In the genomic region with DNA sequence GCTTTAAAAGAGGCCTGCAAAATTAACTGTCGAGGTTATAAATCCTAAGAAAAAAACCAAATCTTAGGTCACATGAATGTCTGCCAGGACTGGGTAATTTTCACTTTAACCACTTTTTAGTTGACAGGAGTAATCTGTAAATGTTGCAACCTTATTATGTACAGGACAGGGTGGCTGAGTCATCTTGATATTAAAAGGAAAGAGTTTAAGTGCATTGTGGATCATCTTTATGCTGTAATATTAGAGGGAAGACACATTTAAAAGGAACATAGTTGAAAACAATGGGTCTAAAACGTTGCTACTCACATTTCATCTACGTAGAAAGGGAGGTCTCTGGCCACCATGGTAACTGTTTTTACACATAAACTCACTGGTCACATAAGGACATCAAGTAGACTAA, we compare ENCODE assay signal across 1 cellular context.
TF ChIP-seq lines count a peak whose summit lies in the region.

No MANE protein-coding gene starts in this region.

TF ChIP-seq in SK-N-SH, 30 proteins besides CTCF, POLR2A, EP300 and RAD21 (continued from another document):
- TF ChIP-seq, protein P1, sequence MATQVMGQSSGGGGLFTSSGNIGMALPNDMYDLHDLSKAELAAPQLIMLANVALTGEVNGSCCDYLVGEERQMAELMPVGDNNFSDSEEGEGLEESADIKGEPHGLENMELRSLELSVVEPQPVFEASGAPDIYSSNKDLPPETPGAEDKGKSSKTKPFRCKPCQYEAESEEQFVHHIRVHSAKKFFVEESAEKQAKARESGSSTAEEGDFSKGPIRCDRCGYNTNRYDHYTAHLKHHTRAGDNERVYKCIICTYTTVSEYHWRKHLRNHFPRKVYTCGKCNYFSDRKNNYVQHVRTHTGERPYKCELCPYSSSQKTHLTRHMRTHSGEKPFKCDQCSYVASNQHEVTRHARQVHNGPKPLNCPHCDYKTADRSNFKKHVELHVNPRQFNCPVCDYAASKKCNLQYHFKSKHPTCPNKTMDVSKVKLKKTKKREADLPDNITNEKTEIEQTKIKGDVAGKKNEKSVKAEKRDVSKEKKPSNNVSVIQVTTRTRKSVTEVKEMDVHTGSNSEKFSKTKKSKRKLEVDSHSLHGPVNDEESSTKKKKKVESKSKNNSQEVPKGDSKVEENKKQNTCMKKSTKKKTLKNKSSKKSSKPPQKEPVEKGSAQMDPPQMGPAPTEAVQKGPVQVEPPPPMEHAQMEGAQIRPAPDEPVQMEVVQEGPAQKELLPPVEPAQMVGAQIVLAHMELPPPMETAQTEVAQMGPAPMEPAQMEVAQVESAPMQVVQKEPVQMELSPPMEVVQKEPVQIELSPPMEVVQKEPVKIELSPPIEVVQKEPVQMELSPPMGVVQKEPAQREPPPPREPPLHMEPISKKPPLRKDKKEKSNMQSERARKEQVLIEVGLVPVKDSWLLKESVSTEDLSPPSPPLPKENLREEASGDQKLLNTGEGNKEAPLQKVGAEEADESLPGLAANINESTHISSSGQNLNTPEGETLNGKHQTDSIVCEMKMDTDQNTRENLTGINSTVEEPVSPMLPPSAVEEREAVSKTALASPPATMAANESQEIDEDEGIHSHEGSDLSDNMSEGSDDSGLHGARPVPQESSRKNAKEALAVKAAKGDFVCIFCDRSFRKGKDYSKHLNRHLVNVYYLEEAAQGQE (IDR thresholded peaks at IDR 0.05; ENCODE audit: low read depth, low read length), result no peak
- TF ChIP-seq ELF1 (IDR thresholded peaks at IDR 0.05) (no peak), MEF2A (IDR thresholded peaks at IDR 0.05; ENCODE audit: borderline replicate concordance, low read depth) (no peak), YY1 (IDR thresholded peaks at IDR 0.05; ENCODE audit: low read depth) (no peak), FOXM1 (IDR thresholded peaks at IDR 0.05; ENCODE audit: low read depth) (peak; percentile 77), SIN3A (IDR thresholded peaks at IDR 0.05; ENCODE audit: borderline replicate concordance, low read depth, low read length) (no peak), MXI1 (IDR thresholded peaks at IDR 0.05; ENCODE audit: low read depth, low read length) (no peak), TEAD4 (IDR thresholded peaks at IDR 0.05; ENCODE audit: borderline replicate concordance, insufficient read depth) (0 out of 2 replicates have a peak, but pooled peaks have one; percentile 24), CHD2 (IDR thresholded peaks at IDR 0.05; ENCODE audit: low read length, partially characterized antibody) (no peak), TCF12 (IDR thresholded peaks at IDR 0.05) (peak; percentile 94)
- TF ChIP-seq, protein P2, sequence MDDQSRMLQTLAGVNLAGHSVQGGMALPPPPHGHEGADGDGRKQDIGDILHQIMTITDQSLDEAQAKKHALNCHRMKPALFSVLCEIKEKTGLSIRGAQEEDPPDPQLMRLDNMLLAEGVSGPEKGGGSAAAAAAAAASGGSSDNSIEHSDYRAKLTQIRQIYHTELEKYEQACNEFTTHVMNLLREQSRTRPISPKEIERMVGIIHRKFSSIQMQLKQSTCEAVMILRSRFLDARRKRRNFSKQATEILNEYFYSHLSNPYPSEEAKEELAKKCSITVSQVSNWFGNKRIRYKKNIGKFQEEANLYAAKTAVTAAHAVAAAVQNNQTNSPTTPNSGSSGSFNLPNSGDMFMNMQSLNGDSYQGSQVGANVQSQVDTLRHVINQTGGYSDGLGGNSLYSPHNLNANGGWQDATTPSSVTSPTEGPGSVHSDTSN (IDR thresholded peaks at IDR 0.05), result peak; percentile 94
